Comparison of ENCODE assay signal across 22 cellular contexts in the genomic region with DNA sequence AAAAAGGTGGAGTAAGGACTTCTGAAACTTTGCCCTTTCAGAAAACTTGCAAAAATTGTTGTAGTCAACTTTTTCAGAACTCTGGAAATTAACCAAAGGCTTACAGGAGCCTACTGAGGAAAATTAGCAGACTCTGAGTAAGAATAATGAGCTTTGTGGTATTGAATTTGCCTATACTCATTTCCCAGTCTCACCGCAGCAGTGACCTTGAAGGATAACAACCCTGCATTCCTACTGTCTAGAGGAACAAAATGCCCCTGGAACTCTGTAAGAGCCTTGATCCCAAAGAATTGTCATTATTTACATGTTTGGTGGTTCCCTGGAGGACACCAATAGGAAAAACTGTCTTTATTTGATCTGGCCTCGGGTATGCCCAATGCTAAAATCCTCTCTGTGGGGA. TPM values are rescaled to one million over a fixed set of nuclear protein-coding genes. Genes with fewer than 3 reads are reported as not detected.
A peak's percentile ranks its signal among the peaks of the same experiment; 100 is the strongest.
DNase-seq lines count a peak whose midpoint lies in the region; TF ChIP-seq lines count a peak whose summit lies in the region.
"Had no signal": no experiment of that assay in that cellular context is flagged by ENCODE, and none has a peak within 500 bp of the region (broad histone marks: within the 10 kb centered on the region; RNA-seq: fewer than 3 reads in every experiment).

No MANE protein-coding gene starts in this region.

- no peak overlapping the region for H3K56ac ChIP-seq in H9 (ENCODE audit: insufficient read length, low read depth, low read length)

- H3K4me1 ChIP-seq in mesenchymal stem cell (ENCODE audit: control insufficient read depth, insufficient read depth, low read depth, low read length): peaks cover 2% of the 10 kb centered on the region
- no peaks in the 10 kb centered on the region for H3K4me1 ChIP-seq in H9 (ENCODE audit: insufficient read depth, low read length)

- H3K4me3 ChIP-seq in astrocyte of the spinal cord (ENCODE audit: low read depth, low read length) (no peak overlapping the region), mesenchymal stem cell (ENCODE audit: insufficient read depth in 1 of 2, low read depth in 1 of 2, low read length in 2 of 2) (no peak overlapping the region)

- H3K23me2 ChIP-seq in H9 (ENCODE audit: insufficient read length, low read depth, low read length, poor library complexity, severe bottlenecking): no peaks in the 10 kb centered on the region

- H3K18ac ChIP-seq in mesenchymal stem cell (ENCODE audit: low read depth in 1 of 2, low read length in 2 of 2) (no peak overlapping the region), H9 (ENCODE audit: insufficient read length, low read depth, low read length) (no peak overlapping the region)

- TF ChIP-seq CTCF in astrocyte of the spinal cord (IDR thresholded peaks at IDR 0.05; ENCODE audit: low read depth, low read length) (no peak), H9 (conservative IDR thresholded peaks at IDR 0.05) (no peak)

- H3K23ac ChIP-seq in mesenchymal stem cell (ENCODE audit: low read length in 2 of 2): no peak overlapping the region
- no peak overlapping the region for H3K23ac ChIP-seq in H9 (ENCODE audit: insufficient read length, low read depth, low read length)

- H2AK5ac ChIP-seq in mesenchymal stem cell (ENCODE audit: low read length, severe bottlenecking): no peak overlapping the region
- no peak overlapping the region for H2AK5ac ChIP-seq in H9 (ENCODE audit: insufficient read length, low read length)

- H3K9me3 ChIP-seq in mesenchymal stem cell (ENCODE audit: control insufficient read depth, low read length): no peaks in the 10 kb centered on the region
- no peaks in the 10 kb centered on the region for H3K9me3 ChIP-seq in H9 (ENCODE audit: control insufficient read depth, low read depth, low read length)

- H3K27ac ChIP-seq in mesenchymal stem cell (ENCODE audit: low read length, poor library complexity, severe bottlenecking) (no peak overlapping the region), H9 (ENCODE audit: insufficient read length, low read depth, low read length) (no peak overlapping the region)

- H3K79me1 ChIP-seq in mesenchymal stem cell (replicated peaks; ENCODE audit: low read length, poor library complexity, severe bottlenecking) (no peaks in the 10 kb centered on the region), H9 (ENCODE audit: insufficient read depth, low read depth, low read length, poor library complexity, severe bottlenecking) (no peaks in the 10 kb centered on the region)

- DNase-seq in EH (ENCODE audit: low read depth): peak; percentile 55
- peak; percentile 58 for DNase-seq in NCI-H526 treated with DMSO at 0.1 percent for 48 hours (lab: John Stamatoyannopoulos, UW)
- DNase-seq in astrocyte of the spinal cord (ENCODE audit: low read depth, low spot score): peak; percentile 65
- peak; percentile 67 for DNase-seq in mesenchymal stem cell
- no peak for DNase-seq in SHP77 treated with DMSO at 0.1 percent for 48 hours (lab: John Stamatoyannopoulos, UW)
- DNase-seq in LoVo (ENCODE audit: low spot score): no peak
- no peak for DNase-seq in H9
- DNase-seq in GM19240 (ENCODE audit: insufficient read length, low spot score): no peak
- DNase-seq: 8988T; AML-193; C1 segment of cervical spinal cord; CD8-positive, alpha-beta T cell; DND-41; GOT3; Karpas-422; MM.1S; NCI-H1092 treated with DMSO at 0.1 percent for 48 hours; NCI-H1436 treated with DMSO at 0.1 percent for 48 hours; NCI-H2029; NCI-H2227 treated with DMSO at 0.1 percent for 48 hours; NCI-H510A; NCI-H82 had no signal

- peaks cover 26 to 37% (median 27%) of the 10 kb centered on the region in 3 experiments for H3K36me3 Mint-ChIP-seq in H9 (ENCODE audit: insufficient read depth in 1 of 3, low read depth in 3 of 3)
- H3K36me3 Mint-ChIP-seq: CD8-positive, alpha-beta T cell had no signal

- no peaks in the 10 kb centered on the region for H3K79me2 ChIP-seq in H9 (ENCODE audit: insufficient read depth, low read length)

- H2BK12ac ChIP-seq in mesenchymal stem cell (ENCODE audit: low read length in 2 of 2) (no peak overlapping the region), H9 (ENCODE audit: insufficient read length, low read depth, low read length) (no peak overlapping the region)

- no peak overlapping the region for H2BK20ac ChIP-seq in H9 (ENCODE audit: low read depth, low read length, poor library complexity, severe bottlenecking)

- H3K27me3 Mint-ChIP-seq in H9 (ENCODE audit: low read depth): no peaks in the 10 kb centered on the region

- H3K27ac Mint-ChIP-seq in H9: no peak overlapping the region
- H3K27ac Mint-ChIP-seq: CD8-positive, alpha-beta T cell had no signal

- H3K9ac ChIP-seq in mesenchymal stem cell (ENCODE audit: low read length) (no peak overlapping the region), H9 (ENCODE audit: extremely low read depth, insufficient read length, low read length) (no peak overlapping the region)

- no peak overlapping the region for H2AFZ ChIP-seq in mesenchymal stem cell (ENCODE audit: low read depth, low read length)
- no peak overlapping the region for H2AFZ ChIP-seq in H9 (ENCODE audit: low read length)

- H3K27me3 ChIP-seq in mesenchymal stem cell (ENCODE audit: control insufficient read depth in 1 of 2, insufficient read depth in 1 of 2, low read length in 2 of 2) (no peaks in the 10 kb centered on the region), H9 (ENCODE audit: insufficient read depth, low read length) (no peaks in the 10 kb centered on the region)

- WGBS in mesenchymal stem cell: 100% methylated on average over 2 of the region's 2 CpGs
- WGBS in H9 (ENCODE audit: extremely low coverage, insufficient read length, low lambda C conversion rate): no CpG with 5 or more reads among the region's 2 CpGs

- no peak overlapping the region for H2BK5ac ChIP-seq in mesenchymal stem cell (ENCODE audit: low read depth, low read length, poor library complexity, severe bottlenecking)
- H2BK5ac ChIP-seq in H9 (ENCODE audit: insufficient read length, low read length): no peak overlapping the region

- H2BK120ac ChIP-seq in mesenchymal stem cell (ENCODE audit: low read depth, low read length): no peak overlapping the region
- H2BK120ac ChIP-seq in H9 (ENCODE audit: low read depth, low read length, poor library complexity, severe bottlenecking): no peak overlapping the region

- H3K4me2 ChIP-seq in mesenchymal stem cell (ENCODE audit: low read length, poor library complexity, severe bottlenecking): no peak overlapping the region
- H3K4me2 ChIP-seq in H9 (ENCODE audit: insufficient read depth, insufficient read length, low read length): no peak overlapping the region

- 0 out of 4 replicates have a peak, but pooled peaks cover 0 to 3% of the 10 kb centered on the region in 2 experiments for H3K4me1 Mint-ChIP-seq in H9

- no peak overlapping the region for H3K4ac ChIP-seq in mesenchymal stem cell (ENCODE audit: low read depth in 1 of 2, low read length in 2 of 2)
- H3K4ac ChIP-seq in H9 (ENCODE audit: low read depth, low read length): no peak overlapping the region

- in situ Hi-C loops in astrocyte of the spinal cord (cut with HindIII; ENCODE audit: low sequenced_read_pairs): no loop called here

- no peak overlapping the region for H3T11ph ChIP-seq in H9 (ENCODE audit: low read length)

- no peak overlapping the region for H3K4me3 Mint-ChIP-seq in H9
- H3K4me3 Mint-ChIP-seq: CD8-positive, alpha-beta T cell had no signal

- H4K5ac ChIP-seq in H9 (ENCODE audit: insufficient read length, low read depth, low read length): no peak overlapping the region

- H4K20me1 ChIP-seq in H9 (ENCODE audit: control insufficient read depth, insufficient read depth, insufficient read length): no peaks in the 10 kb centered on the region

- H3K14ac ChIP-seq in mesenchymal stem cell (ENCODE audit: low read length in 2 of 2): no peak overlapping the region
- no peak overlapping the region for H3K14ac ChIP-seq in H9 (ENCODE audit: insufficient read depth, low read length)

- H2BK15ac ChIP-seq in mesenchymal stem cell (ENCODE audit: low read depth, poor library complexity, severe bottlenecking) (no peak overlapping the region), H9 (ENCODE audit: low read depth, low read length) (no peak overlapping the region)

- H3K36me3 ChIP-seq in mesenchymal stem cell (ENCODE audit: control insufficient read depth in 1 of 2, insufficient read depth in 2 of 2, low read depth in 1 of 2, low read length in 2 of 2): no peaks in the 10 kb centered on the region

- H4K91ac ChIP-seq in mesenchymal stem cell (ENCODE audit: low read length) (no peak overlapping the region), H9 (ENCODE audit: insufficient read length, low read depth, low read length) (no peak overlapping the region)

- H4K8ac ChIP-seq in mesenchymal stem cell (ENCODE audit: low read length) (no peak overlapping the region), H9 (replicated peaks; ENCODE audit: insufficient read length, low read depth, low read length) (no peak overlapping the region)

- H3K9me3 Mint-ChIP-seq in H9: peaks cover 14 to 18% of the 10 kb centered on the region in 2 experiments
- H3K9me3 Mint-ChIP-seq: CD8-positive, alpha-beta T cell had no signal

RNA-seq across cellular contexts. Expression of a gene that starts 57.9 kb away (rescaled TPM):
- 1.9 TPM for polyA plus RNA-seq in mesenchymal stem cell (2013, experiment 1 of 2)
- polyA plus RNA-seq in mesenchymal stem cell (2013, experiment 2 of 2): 2.6 TPM
- total RNA-seq in H9 (2021): 20.5 and 21.0 TPM in 2 replicates
- total RNA-seq: CD8-positive, alpha-beta T cell had no signal

Comparison
In these comparisons a context has a peak if more than half of its experiments do, and no peak if none do; other contexts are left out.
1. DNase-seq: peak in EH (single experiment), NCI-H526 treated with DMSO at 0.1 percent for 48 hours (single experiment), astrocyte of the spinal cord (single experiment) and mesenchymal stem cell (single experiment); none in SHP77 treated with DMSO at 0.1 percent for 48 hours (single experiment), LoVo (single experiment), H9 (single experiment) and GM19240 (single experiment).